ENCODE assay signal across 19 cellular contexts in the genomic region with DNA sequence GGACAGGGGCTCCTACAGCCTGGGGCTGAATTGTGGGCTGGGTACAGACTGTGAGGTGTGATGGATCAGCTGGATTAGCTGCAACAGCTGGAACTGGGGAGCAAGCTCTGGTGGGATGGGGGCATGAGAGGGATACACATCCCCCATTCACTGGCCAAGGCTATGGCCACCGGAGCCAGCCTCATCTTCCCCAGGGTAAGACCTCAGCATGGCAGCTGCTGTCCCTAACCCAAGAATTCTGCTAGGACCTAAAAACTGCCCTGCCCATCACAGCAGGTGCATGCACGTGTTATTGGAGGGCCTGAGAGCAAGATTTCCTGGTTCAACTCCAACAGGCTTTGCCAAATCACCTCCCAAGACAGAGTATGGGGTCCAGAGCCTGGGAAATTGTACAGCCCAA.
"Had no signal": no experiment of that assay in that cellular context is flagged by ENCODE, and none has a peak within 500 bp of the region (broad histone marks: within the 10 kb centered on the region; RNA-seq: fewer than 3 reads in every experiment).

No MANE protein-coding gene starts in this region.

- H3K27me3 ChIP-seq: ascending aorta, tibial artery had no signal

- H3K4me3 ChIP-seq: ascending aorta, colonic mucosa, lung, tibial artery had no signal

- H3K27ac ChIP-seq: ascending aorta, colonic mucosa, epithelial cell of prostate, tibial artery had no signal

- H3K9me3 ChIP-seq: colonic mucosa had no signal

- H3K36me3 ChIP-seq: ascending aorta, colonic mucosa, tibial artery had no signal

- DNase-seq: activated CD4-positive, alpha-beta T cell treated with anti-CD3 and anti-CD28 coated beads, Interleukin-2, amount 10 ng/mL, durations not matched to agents 7 days and 5 days; activated CD8-positive, alpha-beta memory T cell treated with anti-CD3 and anti-CD28 coated beads, Interleukin-2, amount 50 U/mL, for 48 hours; activated effector memory CD4-positive, alpha-beta T cell treated with Interleukin-2 at 50 U/mL for 16 hours; activated T-cell treated with anti-CD3 and anti-CD28 coated beads, Interleukin-2, amount 50 U/mL, for 48 hours; colonic mucosa; endodermal cell; foreskin fibroblast; hippocampal formation; islet precursor cell; retina; stimulated activated CD4-positive, alpha-beta T cell treated with anti-CD3 and anti-CD28 coated beads, Interleukin-12 subunit alpha, Interleukin-12 subunit beta, amount 100 ng/mL, for 4 hours; stimulated activated CD4-positive, alpha-beta T cell treated with anti-CD3 and anti-CD28 coated beads, Interleukin-1b, Interleukin-23, amount 100 ng/mL, for 48 hours; stimulated activated CD8-positive, alpha-beta memory T cell treated with anti-CD3 and anti-CD28 coated beads, Interleukin-4, amount 100 ng/mL, for 48 hours; stimulated activated naive CD4-positive, alpha-beta T cell treated with Interleukin-2 at 50 U/mL for 16 hours; tibial artery had no signal

- H3K4me1 ChIP-seq: ascending aorta, colonic mucosa, tibial artery had no signal

- FAIRE-seq: urothelium cell line had no signal
